ENCODE assay signal across 7 cellular contexts in the genomic region with DNA sequence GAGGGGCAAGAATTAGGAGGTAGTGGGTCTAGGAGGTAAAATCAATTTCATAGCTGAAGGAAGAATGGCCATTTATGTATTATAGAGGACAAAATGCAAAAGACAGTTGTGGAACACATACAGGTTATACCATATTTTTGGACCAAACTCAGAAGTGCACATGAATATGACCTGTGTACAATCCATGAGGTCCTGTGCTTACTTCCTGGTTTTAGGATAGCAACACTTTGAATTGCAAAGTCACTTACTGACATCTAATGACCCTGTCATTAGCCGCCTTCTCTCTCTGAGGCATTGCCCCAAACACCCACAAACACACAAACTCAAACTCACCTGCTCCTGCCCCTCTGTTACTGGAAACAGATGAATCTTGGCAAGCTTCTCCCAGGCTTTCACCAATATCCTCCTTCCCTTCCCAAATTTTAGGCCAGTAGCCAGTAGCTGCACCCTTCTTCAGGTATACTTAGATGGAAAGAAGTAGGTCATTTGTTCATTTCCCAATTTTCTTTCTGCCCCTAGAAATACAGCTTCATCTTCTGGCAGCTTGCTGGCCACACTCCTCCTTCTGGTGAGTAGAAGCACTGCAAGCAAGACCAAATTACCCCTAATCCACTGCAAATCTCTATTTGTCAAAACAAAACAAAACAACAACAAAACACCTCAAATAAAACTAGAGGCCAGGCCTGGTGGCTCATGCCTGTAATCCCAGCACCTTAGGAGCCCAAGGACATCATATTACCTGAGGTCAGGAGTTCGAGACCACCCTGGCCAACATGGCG. TPM values are rescaled to one million over a fixed set of nuclear protein-coding genes. Genes with fewer than 3 reads are reported as not detected.
A peak's percentile ranks its signal among the peaks of the same experiment; 100 is the strongest.
DNase-seq lines count a peak whose midpoint lies in the region; ATAC-seq and TF ChIP-seq lines count a peak whose summit lies in the region.

No MANE protein-coding gene starts in this region.

- H3K9ac ChIP-seq in DND-41 (ENCODE audit: low read depth, low read length) = no peak overlapping the region
- no peak overlapping the region for H3K9ac ChIP-seq in Karpas-422 (ENCODE audit: low read length)

- no peaks in the 10 kb centered on the region for H3K9me2 ChIP-seq in Karpas-422 (replicated peaks; ENCODE audit: insufficient read depth, low read length)

- H4K20me1 ChIP-seq in DND-41 (ENCODE audit: insufficient read depth, low read length) = no peaks in the 10 kb centered on the region
- no peaks in the 10 kb centered on the region for H4K20me1 ChIP-seq in Karpas-422 (ENCODE audit: insufficient read depth, low read depth, low read length)

- TF ChIP-seq POLR2A in breast epithelium (IDR thresholded peaks at IDR 0.05) = no peak

- intact Hi-C loops in breast epithelium (cut with DNase I; ENCODE audit: low total_unique reads) = no loop called here

- H3K36me3 ChIP-seq in DND-41 (ENCODE audit: insufficient read depth, low read length) = no peaks in the 10 kb centered on the region
- no peaks in the 10 kb centered on the region for H3K36me3 ChIP-seq in Karpas-422 (ENCODE audit: insufficient read depth, low read length)
- no peaks in the 10 kb centered on the region for H3K36me3 ChIP-seq in breast epithelium

- H3K79me2 ChIP-seq in DND-41 (ENCODE audit: insufficient read depth, low read length) (no peaks in the 10 kb centered on the region), Karpas-422 (ENCODE audit: low read length) (no peaks in the 10 kb centered on the region)

- H3K4me2 ChIP-seq in DND-41 (ENCODE audit: insufficient read depth, low read length) (no peak overlapping the region), Karpas-422 (ENCODE audit: low read depth, low read length, poor library complexity, severe bottlenecking) (no peak overlapping the region)

- TF ChIP-seq CTCF in DND-41 (IDR thresholded peaks at IDR 0.05; ENCODE audit: borderline replicate concordance, extremely low read depth, low read length, poor library complexity, severe bottlenecking) (peak; percentile 68), breast epithelium (IDR thresholded peaks at IDR 0.05) (peak; percentile 49 to 64 (median 58))

- H3K9me3 ChIP-seq in DND-41 (ENCODE audit: insufficient read depth, low read length, severe bottlenecking) (no peaks in the 10 kb centered on the region), Karpas-422 (ENCODE audit: low read length) (no peaks in the 10 kb centered on the region), breast epithelium (no peaks in the 10 kb centered on the region)

- peaks cover 4% of the 10 kb centered on the region for H3K27me3 ChIP-seq in DND-41 (ENCODE audit: insufficient read depth, low read length, poor library complexity)
- no peaks in the 10 kb centered on the region for H3K27me3 ChIP-seq in Karpas-422 (ENCODE audit: low read length)
- H3K27me3 ChIP-seq in breast epithelium = no peaks in the 10 kb centered on the region

- H3K4me1 ChIP-seq in DND-41 (ENCODE audit: insufficient read depth, low read length) (no peaks in the 10 kb centered on the region), Karpas-422 (ENCODE audit: low read length) (no peaks in the 10 kb centered on the region), breast epithelium (no peaks in the 10 kb centered on the region)

- H3K4me3 ChIP-seq in DND-41 (ENCODE audit: low read depth in 1 of 2, low read length in 2 of 2) = no peak overlapping the region
- no peak overlapping the region for H3K4me3 ChIP-seq in Karpas-422 (ENCODE audit: low read length)
- no peak overlapping the region for H3K4me3 ChIP-seq in breast epithelium

- DNase-seq in DND-41 (peak; percentile 20), Karpas-422 (peak; percentile 71), breast epithelium (ENCODE audit: low spot score in 2 of 2) (no peak), medulla oblongata (ENCODE audit: extremely low spot score) (peak; percentile 31)
- DNase-seq in stimulated activated CD4-positive, alpha-beta T cell treated with anti-CD3 and anti-CD28 coated beads, Interleukin-4, amount 100 ng/mL, for 1 hour = no peak

- no peak overlapping the region for H2AFZ ChIP-seq in DND-41 (ENCODE audit: low read depth, low read length)
- H2AFZ ChIP-seq in Karpas-422 (ENCODE audit: low read length) = no peak overlapping the region

- H3K27ac ChIP-seq in DND-41 (ENCODE audit: low read length) = no peak overlapping the region
- no peak overlapping the region for H3K27ac ChIP-seq in Karpas-422 (ENCODE audit: low read length)
- no peak overlapping the region for H3K27ac ChIP-seq in breast epithelium

- ATAC-seq in DND-41 (ENCODE audit: insufficient read depth, low read depth) (0 out of 3 replicates have a peak, but pooled peaks have one; percentile 45), GM18907 (IDR thresholded peaks at IDR 0.05; ENCODE audit: unreplicated experiment) (peak; percentile 67), GM18858 (IDR thresholded peaks at IDR 0.05; ENCODE audit: unreplicated experiment) (no peak)

RNA-seq across cellular contexts. Expression of gene RPL5, which starts 13.7 kb away (rescaled TPM):
- total RNA-seq in Karpas-422 (2014; rRNA removed; shearing (Covaris generic); ENCODE audit: low replicate concordance) = 2,490 and 3,153 TPM in 2 replicates
- total RNA-seq in breast epithelium = 1,000 to 10,000 TPM; 1,682 to 2,363 (median 2,105) TPM

RNA-seq across cellular contexts. Expression of gene EVI5, which starts 33.3 kb away (rescaled TPM):
- total RNA-seq in Karpas-422 (2014; rRNA removed; shearing (Covaris generic); ENCODE audit: low replicate concordance) = 11.4 and 37.1 TPM in 2 replicates
- 10 to 100 TPM; 28.0 to 38.7 (median 31.2) TPM for total RNA-seq in breast epithelium

Comparison
In these comparisons a context has a peak if more than half of its experiments do, and no peak if none do; other contexts are left out.
1. DNase-seq: peak in DND-41 (single experiment), Karpas-422 (single experiment) and medulla oblongata (single experiment); none in breast epithelium (0 of 2) and stimulated activated CD4-positive, alpha-beta T cell treated with anti-CD3 and anti-CD28 coated beads, Interleukin-4, amount 100 ng/mL, for 1 hour (single experiment).